11 cellular contexts compared by ENCODE assay signal in the genomic region with DNA sequence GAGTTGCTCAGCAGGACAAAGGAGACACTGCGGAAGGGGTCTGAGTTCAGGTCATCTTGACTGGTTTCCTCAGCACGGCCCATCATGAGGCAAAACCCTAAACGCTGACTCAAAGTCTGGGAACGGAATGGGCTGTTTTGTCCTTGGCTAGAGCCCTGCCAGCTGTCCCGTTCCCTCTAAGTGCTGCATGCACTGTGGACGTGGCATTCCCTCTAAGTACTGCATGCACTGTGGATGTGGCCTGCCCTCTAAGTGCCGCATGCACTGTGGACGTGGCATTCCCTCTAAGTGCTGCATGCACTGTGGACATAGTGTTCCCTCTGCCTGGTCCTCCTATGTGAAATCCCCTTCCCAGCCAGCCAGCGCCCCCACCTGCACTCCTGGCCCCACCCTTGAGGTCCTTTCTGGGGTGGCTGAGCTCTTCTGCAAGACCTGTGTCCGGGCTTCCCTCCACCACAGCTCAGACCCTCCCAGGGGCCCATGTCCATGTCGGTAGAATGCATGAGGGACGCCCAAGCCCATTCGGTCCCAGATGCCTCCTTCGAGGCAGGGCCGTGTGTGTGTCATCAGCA. TPM values are rescaled to one million over a fixed set of nuclear protein-coding genes. Genes with fewer than 3 reads are reported as not detected.
DNase-seq lines count a peak whose midpoint lies in the region; ATAC-seq, FAIRE-seq and TF ChIP-seq lines count a peak whose summit lies in the region.
"Had no signal": no experiment of that assay in that cellular context is flagged by ENCODE, and none has a peak within 500 bp of the region (broad histone marks: within the 10 kb centered on the region; RNA-seq: fewer than 3 reads in every experiment).

No MANE protein-coding gene starts in this region.

- no peak overlapping the region for H2BK15ac ChIP-seq in H9 (ENCODE audit: low read depth, low read length)

- no peak overlapping the region for H3K56ac ChIP-seq in H9 (ENCODE audit: insufficient read length, low read depth, low read length)

- H3K36me3 ChIP-seq in kidney (ENCODE audit: control insufficient read depth in 1 of 2, insufficient read depth in 2 of 2, low read length in 2 of 2) = no peaks in the 10 kb centered on the region
- no peaks in the 10 kb centered on the region for H3K36me3 ChIP-seq in smooth muscle cell (ENCODE audit: low read depth)

- no peak overlapping the region for H4K91ac ChIP-seq in H9 (ENCODE audit: insufficient read length, low read depth, low read length)

- H3K4ac ChIP-seq in H9 (ENCODE audit: low read depth, low read length) = no peak overlapping the region

- H3F3A ChIP-seq in smooth muscle cell (ENCODE audit: low read depth) = no peaks in the 10 kb centered on the region

- WGBS in H9 (ENCODE audit: extremely low coverage, insufficient read length, low lambda C conversion rate) = no CpG with 5 or more reads among the region's 15 CpGs
- WGBS in smooth muscle cell (ENCODE audit: low lambda C conversion rate) = 57% methylated on average over 15 of the region's 15 CpGs

- H4K20me1 ChIP-seq in H9 (ENCODE audit: control insufficient read depth, insufficient read depth, insufficient read length) (no peaks in the 10 kb centered on the region), smooth muscle cell (ENCODE audit: low read depth) (no peaks in the 10 kb centered on the region)

- H3K23ac ChIP-seq in H9 (ENCODE audit: insufficient read length, low read depth, low read length) = no peak overlapping the region

- H2AFZ ChIP-seq in H9 (ENCODE audit: low read length) (no peak overlapping the region), smooth muscle cell (ENCODE audit: low read depth) (no peak overlapping the region)

- FAIRE-seq in kidney (lab: Jason Lieb, UNC) = no peak
- FAIRE-seq: GM12891 had no signal

- H3K36me3 Mint-ChIP-seq in H9 (ENCODE audit: insufficient read depth in 1 of 3, low read depth in 3 of 3) = no peaks in the 10 kb centered on the region

- H3K79me2 ChIP-seq in H9 (ENCODE audit: insufficient read depth, low read length) (no peaks in the 10 kb centered on the region), smooth muscle cell (ENCODE audit: low read depth) (no peaks in the 10 kb centered on the region)

- H2AK5ac ChIP-seq in H9 (ENCODE audit: insufficient read length, low read length) = no peak overlapping the region

- H3K9me3 Mint-ChIP-seq in H9 = no peaks in the 10 kb centered on the region
- H3K9me3 Mint-ChIP-seq: central memory CD8-positive, alpha-beta T cell had no signal

- H3K27ac ChIP-seq in H9 (ENCODE audit: insufficient read length, low read depth, low read length) (no peak overlapping the region), kidney (ENCODE audit: low read depth in 2 of 2, low read length in 2 of 2) (no peak overlapping the region), smooth muscle cell (ENCODE audit: low read depth) (peak overlapping the region; percentile 48)

- no peaks in the 10 kb centered on the region; the same call in 1 of the 2 replicates for H3K27me3 ChIP-seq in H9 (ENCODE audit: insufficient read depth, low read length)
- no peaks in the 10 kb centered on the region for H3K27me3 ChIP-seq in smooth muscle cell (ENCODE audit: low read depth)

- H3K9me3 ChIP-seq in H9 (ENCODE audit: control insufficient read depth, low read depth, low read length) = no peaks in the 10 kb centered on the region
- no peaks in the 10 kb centered on the region for H3K9me3 ChIP-seq in kidney (ENCODE audit: control insufficient read depth in 1 of 2, low read length in 2 of 2)
- H3K9me3 ChIP-seq in smooth muscle cell (replicated peaks; ENCODE audit: low read depth) = no peaks in the 10 kb centered on the region

- H3K18ac ChIP-seq in H9 (ENCODE audit: insufficient read length, low read depth, low read length) = no peak overlapping the region

- no peak overlapping the region for H2BK12ac ChIP-seq in H9 (ENCODE audit: insufficient read length, low read depth, low read length)

- H3K4me1 Mint-ChIP-seq in H9 = peaks cover 24 to 43% of the 10 kb centered on the region in 2 experiments
- H3K4me1 Mint-ChIP-seq: central memory CD8-positive, alpha-beta T cell had no signal

- no peak overlapping the region for H3T11ph ChIP-seq in H9 (ENCODE audit: low read length)

- no peak overlapping the region for H2BK20ac ChIP-seq in H9 (ENCODE audit: low read depth, low read length, poor library complexity, severe bottlenecking)

- no peak overlapping the region for H2BK120ac ChIP-seq in H9 (ENCODE audit: low read depth, low read length, poor library complexity, severe bottlenecking)

- H4K8ac ChIP-seq in H9 (replicated peaks; ENCODE audit: insufficient read length, low read depth, low read length) = no peak overlapping the region

- H3K27me3 Mint-ChIP-seq in H9 (ENCODE audit: low read depth) = peaks cover 23% of the 10 kb centered on the region
- H3K27me3 Mint-ChIP-seq: central memory CD8-positive, alpha-beta T cell had no signal

- H3K9ac ChIP-seq in H9 (ENCODE audit: extremely low read depth, insufficient read length, low read length) (no peak overlapping the region), kidney (ENCODE audit: low read length in 2 of 2) (no peak overlapping the region), smooth muscle cell (ENCODE audit: low read depth) (peak overlapping the region; percentile 54)

- no peak for ATAC-seq in HG02678 (IDR thresholded peaks at IDR 0.05; ENCODE audit: unreplicated experiment)

- intact Hi-C loops in kidney (cut with DNase I) = no loop called here

- peak overlapping the region; percentile 53 to 67; a peak in 4 of 5 replicates for H3K4me3 Mint-ChIP-seq in H9
- H3K4me3 Mint-ChIP-seq: central memory CD8-positive, alpha-beta T cell had no signal

- no peaks in the 10 kb centered on the region for H3K23me2 ChIP-seq in H9 (ENCODE audit: insufficient read length, low read depth, low read length, poor library complexity, severe bottlenecking)

- no peak overlapping the region for H3K27ac Mint-ChIP-seq in H9

- no peaks in the 10 kb centered on the region for H3K79me1 ChIP-seq in H9 (ENCODE audit: insufficient read depth, low read depth, low read length, poor library complexity, severe bottlenecking)

- H3K4me1 ChIP-seq in H9 (ENCODE audit: insufficient read depth, low read length) (peaks cover 5% of the 10 kb centered on the region; the same call in 1 of the 2 replicates), kidney (ENCODE audit: control insufficient read depth in 1 of 2, insufficient read depth in 1 of 2, low read depth in 1 of 2, low read length in 2 of 2) (peaks cover 8 to 20% of the 10 kb centered on the region in 2 donors), smooth muscle cell (ENCODE audit: low read depth) (peaks cover 17% of the 10 kb centered on the region)

- no peak overlapping the region for H3K14ac ChIP-seq in H9 (ENCODE audit: insufficient read depth, low read length)

- no peak overlapping the region for H2BK5ac ChIP-seq in H9 (ENCODE audit: insufficient read length, low read length)

- H3K4me3 ChIP-seq in choroid plexus epithelial cell (ENCODE audit: low read depth, low read length) (no peak overlapping the region), kidney (ENCODE audit: low read length in 2 of 2) (no peak overlapping the region), smooth muscle cell (peak overlapping the region; percentile 26)

- H4K5ac ChIP-seq in H9 (ENCODE audit: insufficient read length, low read depth, low read length) = no peak overlapping the region

- TF ChIP-seq CTCF in H9 (conservative IDR thresholded peaks at IDR 0.05) (no peak), choroid plexus epithelial cell (conservative IDR thresholded peaks at IDR 0.05; ENCODE audit: low read depth, low read length) (no peak), kidney (IDR thresholded peaks at IDR 0.05; ENCODE audit: borderline replicate concordance, extremely low read depth, insufficient read depth) (no peak), smooth muscle cell (IDR thresholded peaks at IDR 0.05; ENCODE audit: borderline replicate concordance, insufficient read depth, poor library complexity, severe bottlenecking) (no peak)

- H3K4me2 ChIP-seq in H9 (ENCODE audit: insufficient read depth, insufficient read length, low read length) (peak overlapping the region; percentile 42), smooth muscle cell (peak overlapping the region; percentile 76)

- DNase-seq in H9 (no peak), choroid plexus epithelial cell (ENCODE audit: low read depth) (peak; percentile 43), kidney (peak; percentile 85), smooth muscle cell (lab: John Stamatoyannopoulos, UW; ENCODE audit: unreplicated experiment) (no peak), NCI-H2171 (lab: John Stamatoyannopoulos, UW) (no peak), HuH-7 (ENCODE audit: low spot score) (no peak)
- no peak for DNase-seq in activated CD8-positive, alpha-beta memory T cell treated with anti-CD3 and anti-CD28 coated beads, Interleukin-2, amount 50 U/mL, for 48 hours
- DNase-seq: SHP77 treated with DMSO at 0.1 percent for 48 hours had no signal

RNA-seq across cellular contexts. Expression of gene TM2D3, which starts 36.7 kb away (rescaled TPM):
- total RNA-seq in H9 (2021) (30.5 and 34.9 TPM in 2 replicates), kidney (48.7 TPM), smooth muscle cell (56.9 and 60.3 TPM in 2 replicates)
- polyA plus RNA-seq in kidney (ENCODE audit: insufficient read depth, low read depth, low replicate concordance) (47.9 TPM), smooth muscle cell (43.6 and 47.2 TPM in 2 replicates)

Comparison
In these comparisons a context has a peak if more than half of its experiments do, and no peak if none do; other contexts are left out.
1. DNase-seq: peak in choroid plexus epithelial cell (single experiment) and kidney (single experiment); none in H9 (single experiment), smooth muscle cell (single experiment), NCI-H2171 (single experiment), activated CD8-positive, alpha-beta memory T cell treated with anti-CD3 and anti-CD28 coated beads, Interleukin-2, amount 50 U/mL, for 48 hours (single experiment) and HuH-7 (single experiment).